Comparison of ENCODE assay signal across 23 cellular contexts in the genomic region with DNA sequence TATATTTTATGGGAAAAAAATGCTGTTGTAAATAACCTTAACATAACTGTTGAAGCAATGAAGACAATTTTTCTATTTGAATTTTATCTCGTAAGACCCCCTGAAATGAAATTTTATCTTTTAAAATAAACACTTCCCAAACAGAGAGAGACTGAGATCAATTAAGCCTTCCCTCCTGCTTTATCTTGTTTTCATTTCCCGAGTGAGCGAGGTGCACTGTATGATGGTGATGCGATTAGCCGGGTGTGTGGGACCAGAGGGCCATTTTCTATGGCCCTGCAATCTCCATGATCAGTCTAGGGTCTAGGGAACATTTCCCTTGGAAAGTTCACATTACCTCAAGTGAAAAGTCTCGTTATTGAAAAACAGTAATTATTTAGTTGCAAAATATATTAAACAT.
DNase-seq lines count a peak whose midpoint lies in the region; ATAC-seq, FAIRE-seq and TF ChIP-seq lines count a peak whose summit lies in the region.
"Had no signal": no experiment of that assay in that cellular context is flagged by ENCODE, and none has a peak within 500 bp of the region (broad histone marks: within the 10 kb centered on the region; RNA-seq: fewer than 3 reads in every experiment).

No MANE protein-coding gene starts in this region.

- H3K4me3 ChIP-seq in ACC112 (ENCODE audit: low read depth, low read length) (no peak overlapping the region), HUES6 (ENCODE audit: low read depth, low read length) (no peak overlapping the region), astrocyte (ENCODE audit: insufficient read depth, low read depth, low read length) (no peak overlapping the region), parathyroid adenoma (ENCODE audit: low read depth, low read length) (no peak overlapping the region)

- TF ChIP-seq CTCF in astrocyte (IDR thresholded peaks at IDR 0.05; ENCODE audit: insufficient read depth, low read depth, low read length) (no peak), parathyroid adenoma (IDR thresholded peaks at IDR 0.05) (no peak)

- H2AFZ ChIP-seq in ACC112 (ENCODE audit: low read length, unreplicated experiment) (no peak overlapping the region), astrocyte (ENCODE audit: low read depth, low read length) (no peak overlapping the region), parathyroid adenoma (no peak overlapping the region)

- H3K36me3 ChIP-seq in ACC112 (ENCODE audit: insufficient read depth, low read length) (no peaks in the 10 kb centered on the region), HUES6 (ENCODE audit: control insufficient read depth, insufficient read depth, low read length) (no peaks in the 10 kb centered on the region), astrocyte (ENCODE audit: insufficient read depth, low read length) (no peaks in the 10 kb centered on the region), parathyroid adenoma (ENCODE audit: control insufficient read depth, insufficient read depth, low read length) (no peaks in the 10 kb centered on the region)

- ATAC-seq in GM21825 (IDR thresholded peaks at IDR 0.05; ENCODE audit: unreplicated experiment), result no peak
- ATAC-seq: HepG2 had no signal

- H3K27me3 ChIP-seq in ACC112 (ENCODE audit: insufficient read depth, low read length) (no peaks in the 10 kb centered on the region), HUES6 (ENCODE audit: control insufficient read depth, insufficient read depth, low read length) (no peaks in the 10 kb centered on the region; the same call in 1 of the 2 replicates), astrocyte (ENCODE audit: insufficient read depth, low read length) (no peaks in the 10 kb centered on the region), parathyroid adenoma (ENCODE audit: control insufficient read depth, insufficient read depth, low read length) (no peaks in the 10 kb centered on the region)

- FAIRE-seq in astrocyte (lab: Jason Lieb, UNC), result no peak
- FAIRE-seq: GM19239, H1, HepG2 had no signal

- H3K36me3 Mint-ChIP-seq in astrocyte (ENCODE audit: low read depth, unreplicated experiment), result no peaks in the 10 kb centered on the region

- no peaks in the 10 kb centered on the region for H3K27me3 Mint-ChIP-seq in astrocyte (ENCODE audit: low read depth, unreplicated experiment)
- H3K27me3 Mint-ChIP-seq: CD4-positive, alpha-beta T cell had no signal

- peaks cover 45% of the 10 kb centered on the region for H3K4me1 Mint-ChIP-seq in astrocyte (ENCODE audit: low read depth, unreplicated experiment)
- H3K4me1 Mint-ChIP-seq: B cell had no signal

- peaks cover 2% of the 10 kb centered on the region for H3K9me3 Mint-ChIP-seq in astrocyte (ENCODE audit: unreplicated experiment)

- no peak overlapping the region for H3K4me3 Mint-ChIP-seq in astrocyte (ENCODE audit: unreplicated experiment)
- H3K4me3 Mint-ChIP-seq: B cell; CD4-positive, alpha-beta T cell had no signal

- H3K27ac ChIP-seq in ACC112 (ENCODE audit: low read depth, low read length) (peak overlapping the region; percentile 72; the same call in 1 of the 2 replicates), HUES6 (ENCODE audit: low read depth, low read length) (peak overlapping the region; percentile 85; the same call in 1 of the 2 replicates), astrocyte (ENCODE audit: low read depth, low read length) (peak overlapping the region; percentile 89), parathyroid adenoma (peak overlapping the region; percentile 91)
- H3K27ac ChIP-seq: RWPE1 had no signal

- no peaks in the 10 kb centered on the region for H3K79me2 ChIP-seq in ACC112 (ENCODE audit: control insufficient read depth, insufficient read depth, low read length, unreplicated experiment)
- no peaks in the 10 kb centered on the region for H3K79me2 ChIP-seq in astrocyte (ENCODE audit: insufficient read depth, low read length)
- no peaks in the 10 kb centered on the region for H3K79me2 ChIP-seq in parathyroid adenoma

- no peaks in the 10 kb centered on the region for H4K20me1 ChIP-seq in astrocyte (ENCODE audit: insufficient read depth, low read length)

- no peaks in the 10 kb centered on the region for H3K9me3 ChIP-seq in HUES6 (ENCODE audit: control insufficient read depth, insufficient read depth, low read depth, low read length)
- no peaks in the 10 kb centered on the region for H3K9me3 ChIP-seq in astrocyte (ENCODE audit: insufficient read depth, low read depth, low read length)
- no peaks in the 10 kb centered on the region for H3K9me3 ChIP-seq in parathyroid adenoma (ENCODE audit: control insufficient read depth, low read length)

- H3K4me2 ChIP-seq in astrocyte (ENCODE audit: low read length), result no peak overlapping the region
- H3K4me2 ChIP-seq in parathyroid adenoma (ENCODE audit: low read length), result no peak overlapping the region

- DNase-seq in astrocyte (ENCODE audit: low read depth) (no peak), NAMALWA (ENCODE audit: low spot score) (no peak), EL (no peak)
- DNase-seq in stimulated activated CD4-positive, alpha-beta T cell treated with anti-CD3 and anti-CD28 coated beads, Interleukin-4, amount 100 ng/mL, for 1 hour, result no peak
- DNase-seq: Calu3; CD4-positive, alpha-beta T cell; DMS79 treated with DMSO at 0.1 percent for 48 hours; GDM1; Karpas-422; MM.1S; NCI-H1417; NCI-H2029 treated with DMSO at 0.1 percent for 48 hours; NCI-H524 treated with DMSO at 0.1 percent for 48 hours; OCI-M1 had no signal

- H3K4me1 ChIP-seq in ACC112 (ENCODE audit: control insufficient read depth, insufficient read depth, low read length, unreplicated experiment), result peaks cover 44% of the 10 kb centered on the region
- peaks cover 43% of the 10 kb centered on the region for H3K4me1 ChIP-seq in HUES6 (ENCODE audit: control insufficient read depth, insufficient read depth, low read length)
- peaks cover 31% of the 10 kb centered on the region for H3K4me1 ChIP-seq in astrocyte (ENCODE audit: insufficient read depth, low read length)
- peaks cover 14% of the 10 kb centered on the region for H3K4me1 ChIP-seq in parathyroid adenoma

- H3K9ac ChIP-seq in HUES6 (ENCODE audit: low read length), result no peak overlapping the region
- no peak overlapping the region for H3K9ac ChIP-seq in astrocyte (ENCODE audit: low read length)
- H3K9ac ChIP-seq in parathyroid adenoma, result no peak overlapping the region

- H3K27ac Mint-ChIP-seq in astrocyte (ENCODE audit: unreplicated experiment), result peak overlapping the region; percentile 96
- H3K27ac Mint-ChIP-seq: B cell; CD4-positive, alpha-beta T cell had no signal
